In the genomic region with DNA sequence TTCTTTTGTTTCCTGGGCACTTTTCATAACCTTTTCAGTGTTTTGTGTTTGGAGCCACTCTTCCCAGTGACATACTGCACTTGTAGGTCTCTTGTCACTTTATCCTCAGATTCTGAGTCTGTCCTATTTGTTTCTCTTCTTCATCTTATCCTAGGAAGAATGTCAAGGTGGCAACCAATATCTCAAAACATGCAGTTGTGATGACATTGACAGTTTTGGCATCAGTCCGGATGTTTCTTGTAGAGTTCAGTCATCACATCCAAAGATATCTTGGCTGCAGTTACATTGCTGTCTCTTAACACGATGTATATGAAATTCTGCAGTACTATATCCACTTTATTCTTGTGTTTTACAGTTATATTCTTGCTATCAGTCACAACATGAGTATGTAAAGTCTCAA, we compare ENCODE assay signal across 15 cellular contexts.
"Had no signal": no experiment of that assay in that cellular context is flagged by ENCODE, and none has a peak within 500 bp of the region (broad histone marks: within the 10 kb centered on the region; RNA-seq: fewer than 3 reads in every experiment).

No MANE protein-coding gene starts in this region.

- H3K27ac Mint-ChIP-seq: activated B cell treated with CpG ODN at 0.5 μM for 24 hours; activated T-helper 1 cell treated with anti-CD3 and anti-CD28 coated beads, Interleukin-12 subunit alpha, Interleukin-12 subunit beta, Interleukin-2, Interleukin-4 antibody, amounts not matched to agents 30 ng/mL and 10 ng/mL and 1 ng/mL, durations not matched to agents 14 hours and 24 hours and 36 hours; memory B cell had no signal

- H3K27me3 Mint-ChIP-seq: activated B cell treated with CpG ODN at 0.5 μM for 24 hours, memory B cell had no signal

- H3K27ac ChIP-seq: spleen, thyroid gland, vagina had no signal

- DNase-seq: activated B cell treated with CpG ODN at 0.5 μM for 24 hours; activated CD4-positive, alpha-beta T cell treated with anti-CD3 and anti-CD28 coated beads for 48 hours; activated CD8-positive, alpha-beta memory T cell treated with anti-CD3 and anti-CD28 coated beads, Interleukin-2, amount 50 U/mL, for 48 hours; activated naive CD4-positive, alpha-beta T cell; erythroblast; kidney; left ventricle myocardium superior; spleen; thyroid gland had no signal

- H3K27me3 ChIP-seq: spleen, thyroid gland, vagina had no signal

- H3K9me3 ChIP-seq: spleen, thyroid gland, vagina had no signal

- H3K9me3 Mint-ChIP-seq: activated B cell treated with CpG ODN at 0.5 μM for 24 hours; activated T-helper 1 cell treated with anti-CD3 and anti-CD28 coated beads, Interleukin-12 subunit alpha, Interleukin-12 subunit beta, Interleukin-2, Interleukin-4 antibody, amounts not matched to agents 30 ng/mL and 10 ng/mL and 1 ng/mL, durations not matched to agents 14 hours and 24 hours and 36 hours; memory B cell; neural crest cell had no signal

- ATAC-seq: sciatic nerve had no signal

- H3K4me3 Mint-ChIP-seq: activated B cell treated with CpG ODN at 0.5 μM for 24 hours; activated T-helper 1 cell treated with anti-CD3 and anti-CD28 coated beads, Interleukin-12 subunit alpha, Interleukin-12 subunit beta, Interleukin-2, Interleukin-4 antibody, amounts not matched to agents 30 ng/mL and 10 ng/mL and 1 ng/mL, durations not matched to agents 14 hours and 24 hours and 36 hours; memory B cell had no signal

- H3K4me3 ChIP-seq: spleen, thyroid gland, vagina had no signal

- H3K36me3 ChIP-seq: spleen, thyroid gland, vagina had no signal

- FAIRE-seq: astrocyte, kidney had no signal
